ENCODE assay signal across 37 cellular contexts in the genomic region with DNA sequence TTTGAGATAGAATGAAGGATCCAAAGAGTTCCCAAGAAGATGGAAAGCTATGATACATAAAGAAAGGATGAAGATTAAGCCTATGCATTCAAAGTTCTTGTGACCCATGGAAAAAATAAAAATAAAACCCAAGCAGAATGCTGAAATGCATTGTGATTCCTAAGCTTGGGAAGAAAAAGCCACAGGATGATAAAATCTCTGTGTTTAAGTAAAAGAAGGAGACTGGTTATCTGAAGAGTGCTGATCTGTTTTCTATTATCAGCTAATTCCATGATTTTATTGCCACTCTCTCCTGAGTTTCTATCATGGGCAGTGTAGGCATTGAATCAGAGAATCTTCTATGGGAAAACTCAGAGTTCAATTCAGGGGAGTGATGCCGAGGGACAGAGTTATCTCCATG.
"Had no signal": no experiment of that assay in that cellular context is flagged by ENCODE, and none has a peak within 500 bp of the region (broad histone marks: within the 10 kb centered on the region; RNA-seq: fewer than 3 reads in every experiment).

No MANE protein-coding gene starts in this region.

- ATAC-seq: activated naive CD4-positive, alpha-beta T cell treated with anti-CD3 and anti-CD28 coated beads, Interleukin-2, amount 50 U/mL, for 72 hours; activated naive CD8-positive, alpha-beta T cell treated with anti-CD3 and anti-CD28 coated beads, Interleukin-2, amount 50 U/mL, for 24 hours; activated T-cell treated with anti-CD3 and anti-CD28 coated beads, Interleukin-2, amount 50 U/mL, for 4 hours; activated T-cell treated with anti-CD3 and anti-CD28 coated beads, Interleukin-2, amount 50 U/mL, for 72 hours; activated T-helper 17 cell treated with anti-CD3 and anti-CD28 coated beads, Interleukin-2, amount 50 U/mL, for 72 hours; body of pancreas had no signal

- H3K27me3 ChIP-seq: adrenal gland, ascending aorta, body of pancreas, brain microvascular endothelial cell, breast epithelium, cardiac muscle cell had no signal

- H3K27me3 Mint-ChIP-seq: activated naive CD8-positive, alpha-beta T cell treated with anti-CD3 and anti-CD28 coated beads for 36 hours had no signal

- DNase-seq: activated effector memory CD4-positive, alpha-beta T cell treated with anti-CD3 and anti-CD28 coated beads, Interleukin-2, amount 50 U/mL, for 16 hours; activated effector memory CD4-positive, alpha-beta T cell treated with Interleukin-2 at 50 U/mL for 16 hours; activated gamma-delta T cell; activated gamma-delta T cell treated with Interleukin-2 at 50 U/mL for 16 hours; activated naive CD4-positive, alpha-beta T cell; activated naive CD4-positive, alpha-beta T cell treated with anti-CD3 and anti-CD28 coated beads for 36 hours; activated naive CD4-positive, alpha-beta T cell treated with anti-CD3 and anti-CD28 coated beads, Interleukin-2, amount 10 ng/mL, durations not matched to agents 7 days and 5 days; activated naive CD4-positive, alpha-beta T cell treated with anti-CD3 and anti-CD28 coated beads, Interleukin-2, amount 50 U/mL, for 16 hours; activated naive CD4-positive, alpha-beta T cell treated with Interleukin-2 at 50 U/mL for 16 hours; activated naive CD8-positive, alpha-beta T cell treated with anti-CD3 and anti-CD28 coated beads for 36 hours; activated naive CD8-positive, alpha-beta T cell treated with anti-CD3 and anti-CD28 coated beads, Interleukin-2, amount 10 ng/mL, durations not matched to agents 7 days and 5 days; activated naive CD8-positive, alpha-beta T cell treated with anti-CD3 and anti-CD28 coated beads, Interleukin-2, amount 50 U/mL, for 24 hours; activated T-cell treated with anti-CD3 and anti-CD28 coated beads, Interleukin-2, amount 50 U/mL, for 24 hours; activated T-cell treated with anti-CD3 and anti-CD28 coated beads, Interleukin-2, amount 50 U/mL, for 4 hours; activated T-cell treated with anti-CD3 and anti-CD28 coated beads, Interleukin-2, amount 50 U/mL, for 48 hours; activated T-cell treated with anti-CD3 and anti-CD28 coated beads, Interleukin-2, amount 50 U/mL, for 72 hours; adrenal gland; amniotic stem cell; amygdala; anterior cingulate cortex; aorta; body of pancreas; brain microvascular endothelial cell; caudate nucleus; central memory CD4-positive, alpha-beta T cell; cerebellar nuclear complex had no signal

- H3K4me1 Mint-ChIP-seq: activated naive CD4-positive, alpha-beta T cell treated with anti-CD3 and anti-CD28 coated beads, Interleukin-2, amount 10 ng/mL, durations not matched to agents 7 days and 5 days; activated naive CD4-positive, alpha-beta T cell treated with anti-CD3 and anti-CD28 coated beads, Interleukin-2, amount 50 U/mL, for 24 hours; activated naive CD8-positive, alpha-beta T cell treated with anti-CD3 and anti-CD28 coated beads for 36 hours; activated naive CD8-positive, alpha-beta T cell treated with anti-CD3 and anti-CD28 coated beads, Interleukin-2, amount 10 ng/mL, durations not matched to agents 7 days and 5 days; activated naive CD8-positive, alpha-beta T cell treated with anti-CD3 and anti-CD28 coated beads, Interleukin-2, amount 50 U/mL, for 24 hours; activated T-helper 17 cell treated with anti-CD3 and anti-CD28 coated beads, Interleukin-2, amount 50 U/mL, for 72 hours; brain; central memory CD8-positive, alpha-beta T cell had no signal

- H3K27ac ChIP-seq: adrenal gland, ascending aorta, body of pancreas, brain microvascular endothelial cell, breast epithelium, cardiac muscle cell had no signal

- H3K9me3 Mint-ChIP-seq: activated naive CD4-positive, alpha-beta T cell treated with anti-CD3 and anti-CD28 coated beads for 36 hours; activated naive CD4-positive, alpha-beta T cell treated with anti-CD3 and anti-CD28 coated beads, Interleukin-2, amount 10 ng/mL, durations not matched to agents 7 days and 5 days; activated naive CD4-positive, alpha-beta T cell treated with anti-CD3 and anti-CD28 coated beads, Interleukin-2, amount 50 U/mL, for 24 hours; activated naive CD8-positive, alpha-beta T cell treated with anti-CD3 and anti-CD28 coated beads for 36 hours; activated naive CD8-positive, alpha-beta T cell treated with anti-CD3 and anti-CD28 coated beads, Interleukin-2, amount 10 ng/mL, durations not matched to agents 7 days and 5 days; activated T-cell treated with anti-CD3 and anti-CD28 coated beads, Interleukin-2, amount 50 U/mL, for 24 hours; activated T-cell treated with anti-CD3 and anti-CD28 coated beads, Interleukin-2, amount 50 U/mL, for 4 hours; activated T-helper 17 cell treated with anti-CD3 and anti-CD28 coated beads, Interleukin-2, amount 50 U/mL, for 72 hours; activated T-helper 2 cell treated with anti-CD3 and anti-CD28 coated beads, Interferon-gamma antibody, Interleukin-2, Interleukin-4, amounts not matched to agents 10 μg/mL and 5 μg/mL and 100 μg/mL, durations not matched to agents 14 hours and 24 hours and 36 hours; central memory CD8-positive, alpha-beta T cell had no signal

- H3K4me3 ChIP-seq: adrenal gland, ascending aorta, body of pancreas, breast epithelium, cardiac muscle cell had no signal

- H3K9me3 ChIP-seq: adrenal gland, ascending aorta, body of pancreas, breast epithelium had no signal

- H3K27ac Mint-ChIP-seq: activated naive CD4-positive, alpha-beta T cell treated with anti-CD3 and anti-CD28 coated beads for 36 hours; activated naive CD4-positive, alpha-beta T cell treated with anti-CD3 and anti-CD28 coated beads, Interleukin-2, amount 10 ng/mL, durations not matched to agents 7 days and 5 days; activated naive CD4-positive, alpha-beta T cell treated with anti-CD3 and anti-CD28 coated beads, Interleukin-2, amount 50 U/mL, for 24 hours; activated naive CD4-positive, alpha-beta T cell treated with anti-CD3 and anti-CD28 coated beads, Interleukin-2, amount 50 U/mL, for 72 hours; activated naive CD8-positive, alpha-beta T cell; activated naive CD8-positive, alpha-beta T cell treated with anti-CD3 and anti-CD28 coated beads for 36 hours; activated naive CD8-positive, alpha-beta T cell treated with anti-CD3 and anti-CD28 coated beads, Interleukin-2, amount 10 ng/mL, durations not matched to agents 7 days and 5 days; activated naive CD8-positive, alpha-beta T cell treated with anti-CD3 and anti-CD28 coated beads, Interleukin-2, amount 50 U/mL, for 24 hours; activated T-cell treated with anti-CD3 and anti-CD28 coated beads, Interleukin-2, amount 50 U/mL, for 24 hours; activated T-cell treated with anti-CD3 and anti-CD28 coated beads, Interleukin-2, amount 50 U/mL, for 72 hours; activated T-helper 1 cell treated with anti-CD3 and anti-CD28 coated beads, Interleukin-12 subunit alpha, Interleukin-12 subunit beta, Interleukin-2, Interleukin-4 antibody, amounts not matched to agents 30 ng/mL and 10 ng/mL and 1 ng/mL, durations not matched to agents 14 hours and 24 hours and 36 hours; activated T-helper 17 cell treated with anti-CD3 and anti-CD28 coated beads, Interleukin-2, amount 50 U/mL, for 72 hours; activated T-helper 2 cell treated with anti-CD3 and anti-CD28 coated beads, Interferon-gamma antibody, Interleukin-2, Interleukin-4, amounts not matched to agents 10 μg/mL and 5 μg/mL and 100 μg/mL, durations not matched to agents 14 hours and 24 hours and 36 hours; brain had no signal

- H3K36me3 Mint-ChIP-seq: activated naive CD4-positive, alpha-beta T cell treated with anti-CD3 and anti-CD28 coated beads, Interleukin-2, amount 10 ng/mL, durations not matched to agents 7 days and 5 days; activated naive CD4-positive, alpha-beta T cell treated with anti-CD3 and anti-CD28 coated beads, Interleukin-2, amount 50 U/mL, for 24 hours; activated naive CD4-positive, alpha-beta T cell treated with anti-CD3 and anti-CD28 coated beads, Interleukin-2, amount 50 U/mL, for 72 hours; activated naive CD8-positive, alpha-beta T cell; activated naive CD8-positive, alpha-beta T cell treated with anti-CD3 and anti-CD28 coated beads for 36 hours; activated naive CD8-positive, alpha-beta T cell treated with anti-CD3 and anti-CD28 coated beads, Interleukin-2, amount 10 ng/mL, durations not matched to agents 7 days and 5 days; brain had no signal

- H3K36me3 ChIP-seq: adrenal gland, ascending aorta, brain microvascular endothelial cell, breast epithelium, cardiac muscle cell had no signal

- H3K4me3 Mint-ChIP-seq: activated naive CD4-positive, alpha-beta T cell treated with anti-CD3 and anti-CD28 coated beads for 36 hours; activated naive CD4-positive, alpha-beta T cell treated with anti-CD3 and anti-CD28 coated beads, Interleukin-2, amount 10 ng/mL, durations not matched to agents 7 days and 5 days; activated naive CD4-positive, alpha-beta T cell treated with anti-CD3 and anti-CD28 coated beads, Interleukin-2, amount 50 U/mL, for 24 hours; activated naive CD8-positive, alpha-beta T cell; activated naive CD8-positive, alpha-beta T cell treated with anti-CD3 and anti-CD28 coated beads for 36 hours; activated naive CD8-positive, alpha-beta T cell treated with anti-CD3 and anti-CD28 coated beads, Interleukin-2, amount 10 ng/mL, durations not matched to agents 7 days and 5 days; activated naive CD8-positive, alpha-beta T cell treated with anti-CD3 and anti-CD28 coated beads, Interleukin-2, amount 50 U/mL, for 24 hours; activated T-cell treated with anti-CD3 and anti-CD28 coated beads, Interleukin-2, amount 50 U/mL, for 24 hours; activated T-cell treated with anti-CD3 and anti-CD28 coated beads, Interleukin-2, amount 50 U/mL, for 4 hours; activated T-cell treated with anti-CD3 and anti-CD28 coated beads, Interleukin-2, amount 50 U/mL, for 72 hours; activated T-helper 1 cell treated with anti-CD3 and anti-CD28 coated beads, Interleukin-12 subunit alpha, Interleukin-12 subunit beta, Interleukin-2, Interleukin-4 antibody, amounts not matched to agents 30 ng/mL and 10 ng/mL and 1 ng/mL, durations not matched to agents 14 hours and 24 hours and 36 hours; activated T-helper 17 cell treated with anti-CD3 and anti-CD28 coated beads, Interleukin-2, amount 50 U/mL, for 72 hours; brain; central memory CD8-positive, alpha-beta T cell had no signal

- H3K4me1 ChIP-seq: ascending aorta, body of pancreas, breast epithelium had no signal
